In the genomic region with DNA sequence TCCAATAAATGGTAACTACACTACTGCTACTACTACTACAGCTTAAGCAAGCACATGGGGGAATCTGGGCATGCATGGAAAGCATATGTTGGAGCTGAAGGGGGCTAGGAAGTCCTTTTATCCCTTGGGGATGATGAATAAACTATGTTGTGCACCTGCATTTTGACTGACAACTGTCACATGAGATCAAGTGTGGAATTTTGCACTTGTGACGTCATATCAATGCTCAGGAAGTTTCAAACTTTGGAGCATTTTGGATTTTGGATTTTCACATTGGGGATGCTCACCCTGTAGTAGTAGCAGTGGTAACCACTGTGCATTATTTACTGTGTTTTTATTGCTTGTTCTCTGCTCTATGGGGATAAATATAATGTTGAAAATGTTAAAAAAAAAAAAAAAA, we compare ENCODE assay signal across 29 cellular contexts.
"Had no signal": no experiment of that assay in that cellular context is flagged by ENCODE, and none has a peak within 500 bp of the region (broad histone marks: within the 10 kb centered on the region; RNA-seq: fewer than 3 reads in every experiment).

No MANE protein-coding gene starts in this region.

- H3K27ac ChIP-seq: colonic mucosa, coronary artery, dorsolateral prefrontal cortex, epithelial cell of prostate, esophagus muscularis mucosa, esophagus squamous epithelium, foreskin keratinocyte, gastrocnemius medialis, gastroesophageal sphincter, heart left ventricle, heart right ventricle had no signal

- ATAC-seq: effector memory CD8-positive, alpha-beta T cell; esophagus mucosa; foreskin keratinocyte; gastrocnemius medialis; gastroesophageal sphincter; heart left ventricle; heart right ventricle had no signal

- H3K36me3 ChIP-seq: colonic mucosa, esophagus muscularis mucosa, esophagus squamous epithelium, gastrocnemius medialis, gastroesophageal sphincter, heart left ventricle, heart right ventricle had no signal

- H3K27me3 ChIP-seq: colonic mucosa, dorsolateral prefrontal cortex, esophagus muscularis mucosa, gastrocnemius medialis, gastroesophageal sphincter, heart left ventricle, heart right ventricle had no signal

- H3K4me3 ChIP-seq: colonic mucosa, coronary artery, dorsolateral prefrontal cortex, esophagus muscularis mucosa, esophagus squamous epithelium, gastrocnemius medialis, gastroesophageal sphincter, heart left ventricle, heart right ventricle had no signal

- H3K4me3 Mint-ChIP-seq: dendritic cell treated with granulocyte-macrophage colony-stimulating factor and Interleukin-4, amounts not matched to agents 40 ng/mL and 50 ng/mL, for 4 days; effector memory CD8-positive, alpha-beta T cell; endodermal cell had no signal

- DNase-seq: colonic mucosa; cortex of kidney; dermis blood vessel endothelial cell; dorsolateral prefrontal cortex; effector CD4-positive, alpha-beta T cell; effector CD8-positive, alpha-beta T cell; effector memory CD4-positive, alpha-beta T cell; effector memory CD8-positive, alpha-beta T cell; endodermal cell; erythroblast; esophagus squamous epithelium; foreskin fibroblast; foreskin keratinocyte; foreskin melanocyte; gastrocnemius medialis; glutamatergic neuron; head of caudate nucleus; heart left ventricle; heart right ventricle had no signal

- FAIRE-seq: colon, endometrium, endothelial cell of umbilical vein, frontal cortex had no signal

- H3K27me3 Mint-ChIP-seq: dendritic cell treated with granulocyte-macrophage colony-stimulating factor and Interleukin-4, amounts not matched to agents 40 ng/mL and 50 ng/mL, for 4 days had no signal

- H3K4me1 Mint-ChIP-seq: endodermal cell had no signal

- H3K4me1 ChIP-seq: colonic mucosa, esophagus muscularis mucosa, esophagus squamous epithelium, foreskin keratinocyte, gastrocnemius medialis, gastroesophageal sphincter, heart left ventricle, heart right ventricle had no signal

- H3K9me3 Mint-ChIP-seq: dendritic cell treated with granulocyte-macrophage colony-stimulating factor and Interleukin-4, amounts not matched to agents 40 ng/mL and 50 ng/mL, for 4 days had no signal

- H3K27ac Mint-ChIP-seq: dendritic cell treated with granulocyte-macrophage colony-stimulating factor and Interleukin-4, amounts not matched to agents 40 ng/mL and 50 ng/mL, for 4 days; effector memory CD8-positive, alpha-beta T cell; endodermal cell had no signal

- H3K9me3 ChIP-seq: colonic mucosa, esophagus muscularis mucosa, gastrocnemius medialis had no signal
